In genomic region chr13:24161980-24162517, GRCh38 we compare ENCODE assay signal across 9 cellular contexts. TPM values are rescaled to one million over a fixed set of nuclear protein-coding genes. Genes with fewer than 3 reads are reported as not detected.
A peak's percentile ranks its signal among the peaks of the same experiment; 100 is the strongest.
DNase-seq lines count a peak whose midpoint lies in the region; ATAC-seq and TF ChIP-seq lines count a peak whose summit lies in the region.
"Had no signal": no experiment of that assay in that cellular context is flagged by ENCODE, and none has a peak within 500 bp of the region (broad histone marks: within the 10 kb centered on the region; RNA-seq: fewer than 3 reads in every experiment).

No MANE protein-coding gene starts in this region.

- H3K4me1 Mint-ChIP-seq in WTC11 = peaks cover 38% of the 10 kb centered on the region

- H3K36me3 Mint-ChIP-seq in WTC11 = peaks cover 14% of the 10 kb centered on the region

- H3K4me3 ChIP-seq in iPS-18a (ENCODE audit: low read length) (peak overlapping the region; percentile 84), skeletal muscle tissue (ENCODE audit: low read length in 3 of 3) (peak overlapping the region; percentile 13 to 78 (median 75)), WERI-Rb-1 (ENCODE audit: low read depth, low read length) (no peak overlapping the region)

- H3K4me3 Mint-ChIP-seq in WTC11 = peak overlapping the region; percentile 84

- peaks cover 9% of the 10 kb centered on the region for H3K27me3 Mint-ChIP-seq in WTC11 (ENCODE audit: low read depth)

- ATAC-seq in WTC11 = no peak

- H3K36me3 ChIP-seq in iPS-18a (ENCODE audit: control insufficient read depth, low read depth, low read length) (peaks cover 3% of the 10 kb centered on the region), skeletal muscle tissue (ENCODE audit: control insufficient read depth in 3 of 3, insufficient read depth in 3 of 3, low read length in 3 of 3) (no peaks in the 10 kb centered on the region), WERI-Rb-1 (peaks cover 2% of the 10 kb centered on the region; the same call in 1 of the 2 replicates)

- H3K9me3 Mint-ChIP-seq in WTC11 = no peaks in the 10 kb centered on the region

- no peak overlapping the region for H3K27ac Mint-ChIP-seq in WTC11

- POLR2A ChIA-PET in WTC11 (lab: Charles Lee) = interaction anchor here (0.9 kb wide), 1 partner anchor 54 kb away, joined by 3 read pairs; no protein-coding TSS in a partner anchor

- H3K27me3 ChIP-seq in iPS-18a (ENCODE audit: control insufficient read depth, insufficient read depth, low read length) (peaks cover 10% of the 10 kb centered on the region), skeletal muscle tissue (ENCODE audit: control insufficient read depth in 3 of 3, insufficient read depth in 3 of 3, low read length in 3 of 3) (peaks cover 5 to 22% (median 14%) of the 10 kb centered on the region in 3 donors), WERI-Rb-1 (ENCODE audit: insufficient read depth, low read depth, severe bottlenecking) (no peaks in the 10 kb centered on the region)

- DNase-seq in DMS79 (lab: John Stamatoyannopoulos, UW) (peak; percentile 0), DMS79 treated with DMSO at 0.1 percent for 48 hours (lab: John Stamatoyannopoulos, UW) (no peak), WTC11 (ENCODE audit: low spot score) (no peak), middle frontal gyrus (ENCODE audit: extremely low spot score, low spot score) (no peak), WERI-Rb-1 (no peak), NCI-H2081 (lab: John Stamatoyannopoulos, UW) (no peak)
- DNase-seq: islet precursor cell had no signal

- H3K4me1 ChIP-seq in iPS-18a (ENCODE audit: control insufficient read depth, low read depth, low read length) (peaks cover 21% of the 10 kb centered on the region), skeletal muscle tissue (ENCODE audit: control insufficient read depth in 3 of 3, insufficient read depth in 3 of 3, low read length in 3 of 3) (peaks cover 9 to 19% (median 10%) of the 10 kb centered on the region in 3 donors)

- CTCF ChIA-PET in WTC11 (lab: Charles Lee) = interaction anchor here (0.8 to 2.2 kb wide), 7 partner anchors 24 to 273 kb away, joined by 3 to 22 read pairs (median 8); partner anchors contain the start of gene MIPEP

- H3K9me3 ChIP-seq in iPS-18a (ENCODE audit: control insufficient read depth, low read depth, low read length) (no peaks in the 10 kb centered on the region), skeletal muscle tissue (ENCODE audit: control insufficient read depth in 3 of 3, low read length in 3 of 3) (no peaks in the 10 kb centered on the region), WERI-Rb-1 (ENCODE audit: severe bottlenecking) (no peaks in the 10 kb centered on the region)

- peak overlapping the region; percentile 79 for H3K9ac ChIP-seq in iPS-18a (ENCODE audit: low read length)
- H3K9ac ChIP-seq in skeletal muscle tissue (ENCODE audit: low read depth in 1 of 3, low read length in 3 of 3) = peak overlapping the region in 1 of 3 donors; percentile 64

- no peak for TF ChIP-seq CTCF in WTC11 (IDR thresholded peaks at IDR 0.05)
- no peak for TF ChIP-seq CTCF in WERI-Rb-1 (IDR thresholded peaks at IDR 0.05; ENCODE audit: low read depth, low read length)

- H3K27ac ChIP-seq in iPS-18a (ENCODE audit: low read length) (no peak overlapping the region), skeletal muscle tissue (ENCODE audit: low read depth, low read length) (no peak overlapping the region), WERI-Rb-1 (no peak overlapping the region)

TF ChIP-seq in WTC11, 78 proteins besides CTCF, POLR2A, EP300 and RAD21 (continues in another document):
- no peak for TF ChIP-seq HMGXB4 (CRISPR knock-in tag; IDR thresholded peaks at IDR 0.05)
- no peak for TF ChIP-seq ZNF219 (CRISPR knock-in tag; IDR thresholded peaks at IDR 0.05; ENCODE audit: borderline replicate concordance)
- no peak for TF ChIP-seq EMX1 (CRISPR knock-in tag; IDR thresholded peaks at IDR 0.05)
- TF ChIP-seq ZBTB43 (CRISPR knock-in tag; IDR thresholded peaks at IDR 0.05) = no peak
- no peak for TF ChIP-seq ARID4B (CRISPR knock-in tag; IDR thresholded peaks at IDR 0.05; ENCODE audit: borderline replicate concordance)
- no peak for TF ChIP-seq GRHL2 (CRISPR knock-in tag; IDR thresholded peaks at IDR 0.05; ENCODE audit: insufficient replicate concordance, severe bottlenecking)
- no peak for TF ChIP-seq NFYB (CRISPR knock-in tag; conservative IDR thresholded peaks at IDR 0.05; ENCODE audit: low read depth)
- no peak for TF ChIP-seq RORB (CRISPR knock-in tag; IDR thresholded peaks at IDR 0.05)
- TF ChIP-seq ZNF281 (CRISPR knock-in tag; IDR thresholded peaks at IDR 0.05) = no peak
- TF ChIP-seq CDX4 (CRISPR knock-in tag; IDR thresholded peaks at IDR 0.05; ENCODE audit: borderline replicate concordance) = no peak

RNA-seq across cellular contexts. Expression of gene SPATA13, which starts 1.5 kb away (rescaled TPM):
- total RNA-seq in WTC11 (2021) = 22.1 to 29.0 TPM (median 23.1 TPM) in 3 replicates
- total RNA-seq in skeletal muscle tissue = 3.7 TPM
